13 cellular contexts compared by ENCODE assay signal in the genomic region with DNA sequence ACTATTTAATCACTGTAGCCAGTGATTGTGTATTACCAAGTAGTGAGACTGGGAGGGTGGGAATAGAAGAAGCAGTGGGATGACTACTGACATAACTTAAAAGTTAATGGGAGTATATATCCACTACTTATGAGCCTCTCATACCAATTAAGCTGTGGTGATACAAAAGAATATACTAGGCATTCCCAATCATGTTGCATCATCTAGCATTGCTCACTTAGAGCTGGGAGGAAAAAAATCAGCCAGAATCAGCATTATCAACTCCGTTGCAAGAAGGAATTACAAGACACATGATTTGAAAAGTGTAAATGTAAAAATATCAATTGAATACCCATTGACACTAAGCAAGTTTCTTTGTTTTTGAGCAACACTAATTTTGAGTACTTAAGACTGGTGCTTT. TPM values are rescaled to one million over a fixed set of nuclear protein-coding genes. Genes with fewer than 3 reads are reported as not detected.
DNase-seq lines count a peak whose midpoint lies in the region; ATAC-seq and TF ChIP-seq lines count a peak whose summit lies in the region.
"Had no signal": no experiment of that assay in that cellular context is flagged by ENCODE, and none has a peak within 500 bp of the region (broad histone marks: within the 10 kb centered on the region; RNA-seq: fewer than 3 reads in every experiment).

No MANE protein-coding gene starts in this region.

- H3K4me3 ChIP-seq in CD4-positive, alpha-beta memory T cell (ENCODE audit: low read length in 2 of 2), result peak overlapping the region in 1 of 2 donors; percentile 20
- no peak overlapping the region for H3K4me3 ChIP-seq in colonic mucosa
- H3K4me3 ChIP-seq in uterus, result no peak overlapping the region
- H3K4me3 ChIP-seq in WERI-Rb-1 (ENCODE audit: low read depth, low read length), result no peak overlapping the region

- no peak overlapping the region for H3K27ac Mint-ChIP-seq in CD4-positive, alpha-beta memory T cell
- peak overlapping the region; percentile 49; the same call in 1 of the 2 replicates for H3K27ac Mint-ChIP-seq in HFFc6
- no peak overlapping the region for H3K27ac Mint-ChIP-seq in natural killer cell treated with Interleukin-12 subunit alpha and Interleukin-12 subunit beta and Interleukin-15 and Interleukin-18, amount 100 ng/mL, for 72 hours
- H3K27ac Mint-ChIP-seq: activated T-helper 2 cell treated with anti-CD3 and anti-CD28 coated beads, Interferon-gamma antibody, Interleukin-2, Interleukin-4, amounts not matched to agents 10 μg/mL and 5 μg/mL and 100 μg/mL, durations not matched to agents 14 hours and 24 hours and 36 hours had no signal

- H3K9me3 ChIP-seq in CD4-positive, alpha-beta memory T cell (ENCODE audit: control insufficient read depth in 1 of 2, low read length in 2 of 2), result no peaks in the 10 kb centered on the region
- H3K9me3 ChIP-seq in colonic mucosa, result no peaks in the 10 kb centered on the region
- H3K9me3 ChIP-seq in uterus, result no peaks in the 10 kb centered on the region
- no peaks in the 10 kb centered on the region for H3K9me3 ChIP-seq in WERI-Rb-1 (ENCODE audit: severe bottlenecking)
- H3K9me3 ChIP-seq: thoracic aorta had no signal

- CTCF ChIA-PET in CD4-positive, alpha-beta memory T cell (lab: Charles Lee; ENCODE audit: partially characterized antibody), result interaction anchor here (1.1 to 1.7 kb wide), 3 partner anchors 12 to 343 kb away, joined by 3 to 5 read pairs (median 4); no protein-coding TSS in a partner anchor

- H3K36me3 ChIP-seq in CD4-positive, alpha-beta memory T cell (ENCODE audit: insufficient read depth, low read length), result no peaks in the 10 kb centered on the region
- no peaks in the 10 kb centered on the region for H3K36me3 ChIP-seq in colonic mucosa
- no peaks in the 10 kb centered on the region for H3K36me3 ChIP-seq in uterus
- H3K36me3 ChIP-seq in WERI-Rb-1, result no peaks in the 10 kb centered on the region
- H3K36me3 ChIP-seq: thoracic aorta had no signal

- no peaks in the 10 kb centered on the region for H3K27me3 ChIP-seq in CD4-positive, alpha-beta memory T cell (ENCODE audit: insufficient read depth, low read length)
- no peaks in the 10 kb centered on the region for H3K27me3 ChIP-seq in colonic mucosa
- H3K27me3 ChIP-seq in uterus, result no peaks in the 10 kb centered on the region
- no peaks in the 10 kb centered on the region for H3K27me3 ChIP-seq in WERI-Rb-1 (ENCODE audit: insufficient read depth, low read depth, severe bottlenecking)

- peak overlapping the region; percentile 40 to 75 (median 66) for H3K4me3 Mint-ChIP-seq in CD4-positive, alpha-beta memory T cell
- H3K4me3 Mint-ChIP-seq in HFFc6, result no peak overlapping the region
- H3K4me3 Mint-ChIP-seq in natural killer cell treated with Interleukin-12 subunit alpha and Interleukin-12 subunit beta and Interleukin-15 and Interleukin-18, amount 100 ng/mL, for 72 hours, result peak overlapping the region; percentile 47

- no peaks in the 10 kb centered on the region for H3K36me3 Mint-ChIP-seq in CD4-positive, alpha-beta memory T cell
- H3K36me3 Mint-ChIP-seq in HFFc6 (ENCODE audit: low read depth), result no peaks in the 10 kb centered on the region
- H3K36me3 Mint-ChIP-seq in natural killer cell treated with Interleukin-12 subunit alpha and Interleukin-12 subunit beta and Interleukin-15 and Interleukin-18, amount 100 ng/mL, for 72 hours, result no peaks in the 10 kb centered on the region

- H3K9me3 Mint-ChIP-seq in CD4-positive, alpha-beta memory T cell, result no peaks in the 10 kb centered on the region
- H3K9me3 Mint-ChIP-seq in HFFc6, result no peaks in the 10 kb centered on the region
- H3K9me3 Mint-ChIP-seq in natural killer cell treated with Interleukin-12 subunit alpha and Interleukin-12 subunit beta and Interleukin-15 and Interleukin-18, amount 100 ng/mL, for 72 hours, result no peaks in the 10 kb centered on the region
- H3K9me3 Mint-ChIP-seq: activated T-helper 2 cell treated with anti-CD3 and anti-CD28 coated beads, Interferon-gamma antibody, Interleukin-2, Interleukin-4, amounts not matched to agents 10 μg/mL and 5 μg/mL and 100 μg/mL, durations not matched to agents 14 hours and 24 hours and 36 hours had no signal

- peaks cover 18% of the 10 kb centered on the region for H3K4me1 ChIP-seq in CD4-positive, alpha-beta memory T cell (ENCODE audit: insufficient read depth, low read length)
- no peaks in the 10 kb centered on the region for H3K4me1 ChIP-seq in colonic mucosa
- peaks cover 0 to 5% of the 10 kb centered on the region in 2 donors for H3K4me1 ChIP-seq in uterus

- TF ChIP-seq POLR2A in uterus (IDR thresholded peaks at IDR 0.05), result no peak

- H3K4me1 Mint-ChIP-seq in CD4-positive, alpha-beta memory T cell, result peaks cover 7 to 18% (median 14%) of the 10 kb centered on the region in 4 donors
- H3K4me1 Mint-ChIP-seq in HFFc6 (ENCODE audit: low read depth), result peaks cover 17% of the 10 kb centered on the region
- H3K4me1 Mint-ChIP-seq in natural killer cell treated with Interleukin-12 subunit alpha and Interleukin-12 subunit beta and Interleukin-15 and Interleukin-18, amount 100 ng/mL, for 72 hours (ENCODE audit: low read depth in 2 of 2), result peaks cover 10 to 12% of the 10 kb centered on the region in 2 donors

- DNase-seq in CD4-positive, alpha-beta memory T cell, result no peak
- DNase-seq in HFFc6 (no peak), colonic mucosa (no peak), uterus (no peak), WERI-Rb-1 (no peak)
- DNase-seq in natural killer cell treated with Interleukin-12 subunit alpha and Interleukin-12 subunit beta and Interleukin-15 and Interleukin-18, amount 100 ng/mL, for 72 hours (ENCODE audit: low spot score), result no peak
- DNase-seq: effector CD4-positive, alpha-beta T cell had no signal

- H3K9ac ChIP-seq in colonic mucosa (ENCODE audit: low read depth in 2 of 2, low read length in 2 of 2), result peak overlapping the region in 1 of 2 donors; percentile 73
- H3K9ac ChIP-seq: parathyroid adenoma had no signal

- intact Hi-C loops in CD4-positive, alpha-beta memory T cell (cut with micrococcal nuclease), result loop anchor here (1.0 kb wide), 1 partner anchor 9 kb away; the partner anchor contains the start of gene HSPA2
- intact Hi-C loops in colonic mucosa (cut with DNase I), result no loop called here
- intact Hi-C loops in uterus (cut with DNase I; ENCODE audit: low total_unique reads), result loop anchor here (10.0 kb wide), 1 partner anchor 86 kb away; no protein-coding TSS in a partner anchor

- ATAC-seq in natural killer cell treated with Interleukin-12 subunit alpha and Interleukin-12 subunit beta and Interleukin-15 and Interleukin-18, amount 100 ng/mL, for 72 hours, result no peak
- no peak for ATAC-seq in GM18867 (IDR thresholded peaks at IDR 0.05; ENCODE audit: unreplicated experiment)

- H3K27ac ChIP-seq in CD4-positive, alpha-beta memory T cell (ENCODE audit: low read depth, low read length), result no peak overlapping the region
- peak overlapping the region; percentile 60 for H3K27ac ChIP-seq in colonic mucosa
- no peak overlapping the region for H3K27ac ChIP-seq in uterus
- no peak overlapping the region for H3K27ac ChIP-seq in WERI-Rb-1
- H3K27ac ChIP-seq: parathyroid adenoma, RWPE1, thoracic aorta had no signal

- TF ChIP-seq CTCF in HFFc6 (IDR thresholded peaks at IDR 0.05) (no peak), colonic mucosa (IDR thresholded peaks at IDR 0.05) (no peak), uterus (IDR thresholded peaks at IDR 0.05) (no peak), WERI-Rb-1 (IDR thresholded peaks at IDR 0.05; ENCODE audit: low read depth, low read length) (no peak)

- no peaks in the 10 kb centered on the region for H3K27me3 Mint-ChIP-seq in CD4-positive, alpha-beta memory T cell
- no peaks in the 10 kb centered on the region; the same call in 1 of the 2 replicates for H3K27me3 Mint-ChIP-seq in HFFc6 (ENCODE audit: insufficient read depth)
- H3K27me3 Mint-ChIP-seq in natural killer cell treated with Interleukin-12 subunit alpha and Interleukin-12 subunit beta and Interleukin-15 and Interleukin-18, amount 100 ng/mL, for 72 hours, result peaks cover 13 to 20% of the 10 kb centered on the region in 2 donors

- POLR2A ChIA-PET in CD4-positive, alpha-beta memory T cell (lab: Charles Lee; ENCODE audit: partially characterized antibody), result interaction anchor here (1.2 to 1.4 kb wide), 2 partner anchors 9 to 44 kb away, joined by 4 to 5 read pairs; partner anchors contain the start of gene HSPA2

RNA-seq across cellular contexts. Expression of gene PPP1R36, which starts 0.7 kb away (rescaled TPM):
- total RNA-seq in CD4-positive, alpha-beta memory T cell, result not detected
- under 1 TPM in 1 of 2 donors, not detected in 1; 0.49 TPM for polyA plus RNA-seq in CD4-positive, alpha-beta memory T cell
- under 1 TPM; 0.20 to 0.81 (median 0.27) TPM for total RNA-seq in HFFc6 (2021; fragmentation: NEBNext Ultra II Directional; extraction: Animal tissue kit (Norgen Biotek cat#: 25700))
- total RNA-seq in colonic mucosa (1 to 10 TPM; 2.2 to 5.0 TPM), uterus (1 to 10 TPM in 1 of 4 donors, under 1 TPM in 1, not detected in 2; 0.70 to 1.2 TPM)
- under 1 TPM in 1 of 2 donors, not detected in 1; 0.17 TPM for total RNA-seq in natural killer cell treated with Interleukin-12 subunit alpha and Interleukin-12 subunit beta and Interleukin-15 and Interleukin-18, amount 100 ng/mL, for 72 hours
- total RNA-seq: activated T-helper 2 cell treated with anti-CD3 and anti-CD28 coated beads, Interferon-gamma antibody, Interleukin-2, Interleukin-4, amounts not matched to agents 10 μg/mL and 5 μg/mL and 100 μg/mL, durations not matched to agents 14 hours and 24 hours and 36 hours; T-helper 1 cell treated with Interleukin-12 subunit alpha and Interleukin-12 subunit beta and Interleukin-4 antibody, amounts not matched to agents 30 ng/mL and 1 ng/mL, for 36 hours; thoracic aorta had no signal

RNA-seq across cellular contexts. Expression of gene HSPA2, which starts 8.5 kb away (rescaled TPM):
- total RNA-seq in CD4-positive, alpha-beta memory T cell, result 1 to 10 TPM; 1.3 to 1.5 TPM
- polyA plus RNA-seq in CD4-positive, alpha-beta memory T cell, result under 1 TPM; 0.37 to 0.45 TPM
- 1 to 10 TPM; 5.6 to 9.6 (median 9.2) TPM for total RNA-seq in HFFc6 (2021; fragmentation: NEBNext Ultra II Directional; extraction: Animal tissue kit (Norgen Biotek cat#: 25700))
- total RNA-seq in colonic mucosa (10 to 100 TPM; 21.6 to 66.1 TPM), uterus (10 to 100 TPM; 21.8 to 68.1 (median 26.8) TPM)
- total RNA-seq in natural killer cell treated with Interleukin-12 subunit alpha and Interleukin-12 subunit beta and Interleukin-15 and Interleukin-18, amount 100 ng/mL, for 72 hours, result 10 to 100 TPM in 1 of 2 donors, 1 to 10 TPM in 1; 5.7 to 12.5 TPM

RNA-seq across cellular contexts. Expression of gene ZBTB1, which starts 44.4 kb away (rescaled TPM):
- total RNA-seq in CD4-positive, alpha-beta memory T cell, result 100 to 1,000 TPM; 104 to 107 TPM
- polyA plus RNA-seq in CD4-positive, alpha-beta memory T cell, result 10 to 100 TPM; 49.7 to 86.5 TPM
- total RNA-seq in HFFc6 (2021; fragmentation: NEBNext Ultra II Directional; extraction: Animal tissue kit (Norgen Biotek cat#: 25700)), result 10 to 100 TPM; 22.3 to 29.3 (median 25.5) TPM
- total RNA-seq in colonic mucosa, result 10 to 100 TPM; 26.2 to 32.7 TPM
- total RNA-seq in natural killer cell treated with Interleukin-12 subunit alpha and Interleukin-12 subunit beta and Interleukin-15 and Interleukin-18, amount 100 ng/mL, for 72 hours, result 10 to 100 TPM; 42.5 to 46.8 TPM
- 100 to 1,000 TPM in 2 of 4 donors, 10 to 100 TPM in 2; 16.1 to 126 (median 82.4) TPM for total RNA-seq in uterus

RNA-seq across cellular contexts. Expression of gene ZBTB25, which starts 45.4 kb away (rescaled TPM):
- 10 to 100 TPM; 84.1 to 87.5 TPM for total RNA-seq in CD4-positive, alpha-beta memory T cell
- polyA plus RNA-seq in CD4-positive, alpha-beta memory T cell, result 10 to 100 TPM; 34.0 to 36.7 TPM
- 1 to 10 TPM; 5.7 to 8.2 (median 7.1) TPM for total RNA-seq in HFFc6 (2021; fragmentation: NEBNext Ultra II Directional; extraction: Animal tissue kit (Norgen Biotek cat#: 25700))
- total RNA-seq in colonic mucosa, result 1 to 10 TPM; 5.6 to 6.1 TPM
- 10 to 100 TPM; 15.2 to 21.4 TPM for total RNA-seq in natural killer cell treated with Interleukin-12 subunit alpha and Interleukin-12 subunit beta and Interleukin-15 and Interleukin-18, amount 100 ng/mL, for 72 hours
- 10 to 100 TPM in 3 of 4 donors, 1 to 10 TPM in 1; 4.6 to 34.4 (median 11.2) TPM for total RNA-seq in uterus
